ENCODE assay signal across 8 cellular contexts in genomic region chr9:38067892-38068615, GRCh38. TPM values are rescaled to one million over a fixed set of nuclear protein-coding genes. Genes with fewer than 3 reads are reported as not detected.
DNase-seq lines count a peak whose midpoint lies in the region; ATAC-seq, FAIRE-seq and TF ChIP-seq lines count a peak whose summit lies in the region.

No MANE protein-coding gene starts in this region.

- H3K9me1 ChIP-seq in IMR-90 (ENCODE audit: insufficient read depth, low read length), result peaks cover 22% of the 10 kb centered on the region

- H3K18ac ChIP-seq in IMR-90 (ENCODE audit: low read depth, low read length), result peak overlapping the region; percentile 62

- in situ Hi-C loops in IMR-90 (cut with MboI; ENCODE audit: low sequenced_read_pairs), result loop anchor here (10.0 to 25.0 kb wide), 2 partner anchors 143 to 581 kb away; partner anchors contain the start of gene POLR1E

- POLR2A ChIA-PET in CD8-positive, alpha-beta memory T cell (lab: Charles Lee), result no interaction called here
- POLR2A ChIA-PET in IMR-90 (lab: Charles Lee; ENCODE audit: unreplicated experiment), result interaction anchor here (0.6 kb wide), 1 partner anchor 151 kb away, joined by 12 read pairs; no protein-coding TSS in a partner anchor

- peak overlapping the region; percentile 93 for H3K4me2 ChIP-seq in IMR-90 (ENCODE audit: low read depth, low read length)

- H3K4ac ChIP-seq in IMR-90 (ENCODE audit: low read depth, low read length), result peak overlapping the region; percentile 81

- H4K8ac ChIP-seq in IMR-90 (ENCODE audit: low read depth in 2 of 2, low read length in 2 of 2), result peak overlapping the region; percentile 22 to 49; a peak in 2 of 4 replicates

- peak overlapping the region; percentile 42; the same call in 1 of the 2 replicates for H2BK120ac ChIP-seq in IMR-90 (ENCODE audit: low read depth, low read length)

- H2BK5ac ChIP-seq in IMR-90 (ENCODE audit: low read depth, low read length, poor library complexity, severe bottlenecking), result peak overlapping the region; percentile 79

- no peaks in the 10 kb centered on the region for H3K36me3 ChIP-seq in CD8-positive, alpha-beta memory T cell (ENCODE audit: insufficient read depth, low read length)
- H3K36me3 ChIP-seq in IMR-90 (ENCODE audit: control insufficient read depth, insufficient read depth, low read length) (peaks cover 7% of the 10 kb centered on the region), kidney (ENCODE audit: control insufficient read depth in 1 of 2, insufficient read depth in 2 of 2, low read length in 2 of 2) (no peaks in the 10 kb centered on the region), stomach (no peaks in the 10 kb centered on the region)

- H3K9me3 Mint-ChIP-seq in CD8-positive, alpha-beta memory T cell, result no peaks in the 10 kb centered on the region

- H3K36me3 Mint-ChIP-seq in CD8-positive, alpha-beta memory T cell, result no peaks in the 10 kb centered on the region

- H3K4me1 ChIP-seq in CD8-positive, alpha-beta memory T cell (ENCODE audit: insufficient read depth, low read length), result peaks cover 19% of the 10 kb centered on the region
- H3K4me1 ChIP-seq in IMR-90 (ENCODE audit: control insufficient read depth, insufficient read depth, low read length) (peaks cover 22% of the 10 kb centered on the region), kidney (ENCODE audit: control insufficient read depth in 1 of 2, insufficient read depth in 1 of 2, low read depth in 1 of 2, low read length in 2 of 2) (peaks cover 4 to 20% of the 10 kb centered on the region in 2 donors), stomach (peaks cover 35 to 70% (median 61%) of the 10 kb centered on the region in 4 donors)

- H2AK5ac ChIP-seq in IMR-90 (ENCODE audit: low read depth, low read length), result 0 out of 2 replicates have a peak overlapping the region, but pooled peaks have one; percentile 17

- peak overlapping the region; percentile 94 for H2AK9ac ChIP-seq in IMR-90 (replicated peaks; ENCODE audit: low read depth, low read length, poor library complexity)

- no TSS peak for BruUV-seq in IMR-90 (replicated peaks; lab: Mats Ljungman, UMichigan)

- 1% methylated on average over 65 of the region's 96 CpGs; no CpG with 5 or more reads in 1 of the 2 experiments for WGBS in IMR-90 (ENCODE audit: extremely low coverage in 2 of 2, insufficient read length in 1 of 2), 2 experiments
- 0 to 1% (median 1%) methylated on average over 86 to 96 of the region's 96 CpGs for WGBS in adipose tissue, 3 donors
- WGBS in stomach, 5 donors, result 0 to 1% (median 1%) methylated on average over 5 to 96 of the region's 96 CpGs

- intact Hi-C loops in IMR-90 (cut with micrococcal nuclease) (loop anchor here (1.0 to 5.0 kb wide), 6 partner anchors 41 to 294 kb away; no protein-coding TSS in a partner anchor), kidney (cut with DNase I) (no loop called here), stomach (cut with DNase I; ENCODE audit: low total_unique reads) (loop anchor here (10.0 kb wide), 1 partner anchor 53 kb away; no protein-coding TSS in a partner anchor)

- dilution Hi-C loops in IMR-90 (cut with HindIII; ENCODE audit: low sequenced_read_pairs, unreplicated experiment), result loop anchor here (25.0 kb wide), 1 partner anchor 131 kb away; no protein-coding TSS in a partner anchor

- ATAC-seq in IMR-90 (ENCODE audit: low read depth), result no peak; the same call in 1 of the 2 replicates
- ATAC-seq in HG03520 (IDR thresholded peaks at IDR 0.05; ENCODE audit: unreplicated experiment), result no peak

- H3K27ac ChIP-seq in CD8-positive, alpha-beta memory T cell (ENCODE audit: low read depth, low read length), result peak overlapping the region; percentile 59
- peak overlapping the region; percentile 87 for H3K27ac ChIP-seq in IMR-90 (ENCODE audit: insufficient read depth, low read length)
- H3K27ac ChIP-seq in adipose tissue (ENCODE audit: low read depth, low read length), result peak overlapping the region; percentile 74
- peak overlapping the region; percentile 91 to 94 for H3K27ac ChIP-seq in kidney (ENCODE audit: low read depth in 2 of 2, low read length in 2 of 2)
- H3K27ac ChIP-seq in stomach, result peak overlapping the region; percentile 96 to 98 (median 97)

- H3K9ac ChIP-seq in IMR-90 (ENCODE audit: low read depth, low read length), result peak overlapping the region; percentile 98
- peak overlapping the region; percentile 79 to 91 for H3K9ac ChIP-seq in kidney (ENCODE audit: low read length in 2 of 2)

- peaks cover 13 to 27% (median 27%) of the 10 kb centered on the region in 3 donors for H3K4me1 Mint-ChIP-seq in CD8-positive, alpha-beta memory T cell

- H2BK20ac ChIP-seq in IMR-90 (ENCODE audit: low read depth, low read length), result no peak overlapping the region

- peak overlapping the region; percentile 81 to 90 (median 85) for H3K4me3 Mint-ChIP-seq in CD8-positive, alpha-beta memory T cell

- peak overlapping the region; percentile 55 for H3K4me3 ChIP-seq in CD8-positive, alpha-beta memory T cell (ENCODE audit: low read length)
- H3K4me3 ChIP-seq in IMR-90 (ENCODE audit: insufficient read depth, low read depth, low read length) (peak overlapping the region; percentile 89), kidney (ENCODE audit: low read length in 2 of 2) (peak overlapping the region; percentile 89), stomach (peak overlapping the region; percentile 88 to 93 (median 90))

- no peaks in the 10 kb centered on the region for H3K27me3 ChIP-seq in CD8-positive, alpha-beta memory T cell (ENCODE audit: insufficient read depth, low read length, poor library complexity, severe bottlenecking)
- H3K27me3 ChIP-seq in IMR-90 (ENCODE audit: control insufficient read depth, insufficient read depth, low read length) (no peaks in the 10 kb centered on the region), stomach (peaks cover 0 to 11% (median 0%) of the 10 kb centered on the region in 3 donors)

- TF ChIP-seq EP300 in stomach (IDR thresholded peaks at IDR 0.05), result no peak

- TF ChIP-seq CTCF in IMR-90 (conservative IDR thresholded peaks at IDR 0.05; ENCODE audit: low read depth, low read length), result no peak
- no peak for TF ChIP-seq CTCF in kidney (IDR thresholded peaks at IDR 0.05; ENCODE audit: borderline replicate concordance, extremely low read depth, insufficient read depth)
- TF ChIP-seq CTCF in stomach (IDR thresholded peaks at IDR 0.05), result no peak

- peak overlapping the region in 2 of 8 donors; percentile 84 to 89 for H3K27ac Mint-ChIP-seq in CD8-positive, alpha-beta memory T cell

- H3K79me1 ChIP-seq in IMR-90 (ENCODE audit: low read depth in 1 of 2, low read length in 2 of 2), result peaks cover under 1 to 47% of the 10 kb centered on the region in 2 experiments; a peak in 3 of 4 replicates

- H3K9me3 ChIP-seq in CD8-positive, alpha-beta memory T cell (ENCODE audit: low read length), result no peaks in the 10 kb centered on the region
- no peaks in the 10 kb centered on the region for H3K9me3 ChIP-seq in IMR-90 (ENCODE audit: control insufficient read depth, insufficient read depth, low read length)
- H3K9me3 ChIP-seq in kidney (ENCODE audit: control insufficient read depth in 1 of 2, low read length in 2 of 2), result no peaks in the 10 kb centered on the region
- H3K9me3 ChIP-seq in stomach, result no peaks in the 10 kb centered on the region

- CTCF ChIA-PET in CD8-positive, alpha-beta memory T cell (lab: Charles Lee), result interaction anchor here (1.1 to 1.5 kb wide), 3 partner anchors 20 to 154 kb away, joined by 3 to 5 read pairs (median 5); no protein-coding TSS in a partner anchor
- CTCF ChIA-PET in IMR-90 (lab: Yijun Ruan, JAX), result interaction anchor here (1.3 kb wide), 1 partner anchor 154 kb away, joined by 4 read pairs; no protein-coding TSS in a partner anchor

- peak in 2 of 5 donors; percentile 6 to 17 for DNase-seq in CD8-positive, alpha-beta memory T cell
- no peak for DNase-seq in IMR-90
- peak; percentile 83 for DNase-seq in kidney
- DNase-seq in stomach, result no peak
- no peak for DNase-seq in COR-L47 (lab: John Stamatoyannopoulos, UW)
- DNase-seq in NCI-H524 treated with DMSO at 0.1 percent for 48 hours (lab: John Stamatoyannopoulos, UW), result no peak

- H4K91ac ChIP-seq in IMR-90 (ENCODE audit: insufficient read depth, low read depth, low read length), result peak overlapping the region; percentile 80; the same call in 1 of the 2 replicates

- peaks cover 44% of the 10 kb centered on the region for H4K20me1 ChIP-seq in IMR-90 (ENCODE audit: insufficient read depth, low read length)

- H3K27me3 Mint-ChIP-seq in CD8-positive, alpha-beta memory T cell, result peaks cover 11 to 16% of the 10 kb centered on the region in 2 donors

- FAIRE-seq in kidney (lab: Jason Lieb, UNC), result no peak

- peak overlapping the region; percentile 28; the same call in 1 of the 2 replicates for H3K56ac ChIP-seq in IMR-90 (ENCODE audit: extremely low read depth, insufficient read depth, low read length)

- H2BK15ac ChIP-seq in IMR-90 (ENCODE audit: low read depth, low read length), result no peak overlapping the region

- peak overlapping the region; percentile 66 for H4K5ac ChIP-seq in IMR-90 (ENCODE audit: low read depth, low read length)

- TF ChIP-seq RAD21 in IMR-90 (IDR thresholded peaks at IDR 0.05; ENCODE audit: low read length), result no peak; the same call in 1 of the 2 replicates

- peak overlapping the region; percentile 91 for H3K14ac ChIP-seq in IMR-90 (replicated peaks; ENCODE audit: low read depth, low read length)

- peak overlapping the region; percentile 86 for H2AFZ ChIP-seq in IMR-90 (replicated peaks; ENCODE audit: low read length, poor library complexity)

- TF ChIP-seq POLR2A in IMR-90 (IDR thresholded peaks at IDR 0.05; ENCODE audit: low read depth, low read length) (no peak), stomach (IDR thresholded peaks at IDR 0.05) (no peak)

- H3K23ac ChIP-seq in IMR-90 (ENCODE audit: low read depth, low read length), result peak overlapping the region; percentile 88; the same call in 1 of the 2 replicates

TF ChIP-seq in IMR-90, 13 proteins besides CTCF, POLR2A, EP300 and RAD21 (continues in another document):
- TF ChIP-seq MAZ (IDR thresholded peaks at IDR 0.05; ENCODE audit: borderline replicate concordance, low read depth, low read length) (no peak), NFE2L2 (IDR thresholded peaks at IDR 0.05; ENCODE audit: low read depth, low read length) (no peak), MXI1 (IDR thresholded peaks at IDR 0.05; ENCODE audit: borderline replicate concordance, low read depth, low read length) (0 out of 2 replicates have a peak, but pooled peaks have one; percentile 58), RCOR1 (IDR thresholded peaks at IDR 0.05; ENCODE audit: insufficient replicate concordance, low read length) (no peak), CEBPB (IDR thresholded peaks at IDR 0.05; ENCODE audit: low read depth, low read length) (no peak)

RNA-seq across cellular contexts. Expression of gene SHB, which starts 1.0 kb away (rescaled TPM):
- total RNA-seq in CD8-positive, alpha-beta memory T cell, result 1 to 10 TPM; 1.8 TPM
- polyA plus RNA-seq in CD8-positive, alpha-beta memory T cell, result 0.64 TPM
- total RNA-seq in IMR-90 (2012; rRNA removed) (6.1 and 7.8 TPM in 2 replicates), kidney (39.8 TPM), stomach (10 to 100 TPM in 3 of 5 donors, 1 to 10 TPM in 2; 3.5 to 37.7 (median 14.8) TPM)
- polyA plus RNA-seq in IMR-90 (2012; rRNA removed) (20.4 and 22.9 TPM in 2 replicates), adipose tissue (10 to 100 TPM in 1 of 3 donors, 1 to 10 TPM in 2; 3.5 to 18.9 (median 8.4) TPM), kidney (ENCODE audit: insufficient read depth, low read depth, low replicate concordance) (16.4 TPM), stomach (1 to 10 TPM; 6.7 to 9.0 (median 7.3) TPM)
- 15.8 and 28.1 TPM in 2 replicates for polyA plus RNA-seq in IMR-90 (2012; cell fraction: cytosol; rRNA removed)
- polyA plus RNA-seq in IMR-90 (2012; cell fraction: nucleus; rRNA removed; ENCODE audit: low replicate concordance), result 36.9 and 39.5 TPM in 2 replicates
